ENCODE assay signal across 1 cellular context in the genomic region with DNA sequence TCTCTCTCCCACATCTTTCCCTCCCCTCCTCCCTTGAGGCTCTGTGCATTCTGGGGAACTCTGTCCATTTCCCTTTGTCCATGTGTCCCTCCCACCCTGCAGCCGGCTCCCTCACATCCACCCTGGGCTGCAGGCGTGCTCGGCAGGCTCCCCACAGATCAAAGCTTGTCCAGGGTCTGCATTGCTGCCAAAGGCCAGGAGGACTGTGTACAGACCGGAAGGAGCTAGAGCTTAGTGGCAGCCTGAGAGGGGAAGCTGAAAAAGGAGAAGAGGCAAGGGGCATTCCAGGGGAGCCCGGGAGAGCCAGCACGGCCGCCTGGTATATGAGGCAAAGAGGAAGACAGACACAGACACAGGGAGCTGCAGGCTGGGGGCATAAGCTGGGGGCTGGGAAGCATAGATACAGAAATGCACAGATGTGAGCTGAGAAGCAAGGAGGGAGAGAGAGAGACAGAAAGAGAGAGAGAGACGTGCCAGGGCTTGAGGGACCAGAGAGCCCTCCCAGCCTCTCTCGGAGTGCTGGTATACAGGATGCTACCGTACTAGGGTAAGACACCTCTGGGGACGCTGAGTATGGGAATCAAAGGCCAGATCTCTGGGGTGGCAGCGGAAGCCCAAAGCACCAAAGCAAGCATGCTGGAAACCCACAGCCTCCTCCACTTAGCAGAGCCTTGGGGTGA.
TF ChIP-seq lines count a peak whose summit lies in the region.

No MANE protein-coding gene starts in this region.

TF ChIP-seq in H1, 55 proteins besides CTCF, POLR2A, EP300 and RAD21:
- TF ChIP-seq SP2 (IDR thresholded peaks at IDR 0.05; ENCODE audit: low read length): no peak
- no peak for TF ChIP-seq POLR2AphosphoS5 (IDR thresholded peaks at IDR 0.05; ENCODE audit: low read depth, low read length)
- TF ChIP-seq BRCA1 (IDR thresholded peaks at IDR 0.05; ENCODE audit: low read depth, low read length): no peak
- no peak for TF ChIP-seq NRF1 (IDR thresholded peaks at IDR 0.05; ENCODE audit: low read depth, low read length)
- TF ChIP-seq, protein P1, sequence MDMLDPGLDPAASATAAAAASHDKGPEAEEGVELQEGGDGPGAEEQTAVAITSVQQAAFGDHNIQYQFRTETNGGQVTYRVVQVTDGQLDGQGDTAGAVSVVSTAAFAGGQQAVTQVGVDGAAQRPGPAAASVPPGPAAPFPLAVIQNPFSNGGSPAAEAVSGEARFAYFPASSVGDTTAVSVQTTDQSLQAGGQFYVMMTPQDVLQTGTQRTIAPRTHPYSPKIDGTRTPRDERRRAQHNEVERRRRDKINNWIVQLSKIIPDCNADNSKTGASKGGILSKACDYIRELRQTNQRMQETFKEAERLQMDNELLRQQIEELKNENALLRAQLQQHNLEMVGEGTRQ (IDR thresholded peaks at IDR 0.05; ENCODE audit: low read length): no peak
- TF ChIP-seq SIX5 (IDR thresholded peaks at IDR 0.05; ENCODE audit: low read depth, low read length): no peak
- no peak for TF ChIP-seq RBBP5 (IDR thresholded peaks at IDR 0.05; ENCODE audit: borderline replicate concordance, low read depth, low read length)
